8 cellular contexts compared by ENCODE assay signal in the genomic region with DNA sequence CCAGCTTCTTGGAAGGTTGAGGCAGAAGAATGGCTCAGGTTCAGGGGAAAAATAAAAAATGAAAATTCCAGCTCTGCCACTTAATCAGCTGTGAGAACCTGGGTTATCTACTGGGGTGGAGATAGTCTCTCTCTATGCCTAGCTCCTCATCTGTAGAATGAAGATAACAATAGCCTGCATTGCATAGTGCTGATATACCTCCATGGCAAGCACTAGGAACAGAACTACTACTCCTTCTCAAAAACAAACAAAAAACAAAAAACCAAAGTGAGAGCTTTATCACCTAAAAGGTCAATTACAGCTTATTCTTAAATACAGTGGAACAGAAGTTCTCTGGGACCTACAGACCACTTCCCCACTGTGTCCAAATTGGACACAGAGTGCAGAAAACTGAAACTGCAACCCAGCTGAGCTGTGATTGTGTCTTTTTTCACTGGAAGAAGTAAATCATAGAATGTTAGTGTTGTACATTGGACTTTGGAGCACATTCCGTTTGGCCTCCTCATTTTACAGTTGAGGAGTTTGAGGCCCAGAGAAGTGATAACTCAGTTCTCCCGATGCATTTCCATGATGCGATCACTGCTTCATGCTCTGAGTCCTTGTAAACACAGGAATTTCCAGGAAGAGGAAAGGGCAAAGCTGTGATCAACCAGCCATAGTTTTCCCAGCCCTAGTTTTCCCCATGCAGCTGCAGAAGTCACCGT. TPM values are rescaled to one million over a fixed set of nuclear protein-coding genes. Genes with fewer than 3 reads are reported as not detected.
DNase-seq lines count a peak whose midpoint lies in the region; ATAC-seq and TF ChIP-seq lines count a peak whose summit lies in the region.

No MANE protein-coding gene starts in this region.

- peak; percentile 12 for ATAC-seq in HG02623 (IDR thresholded peaks at IDR 0.05; ENCODE audit: unreplicated experiment)
- peak; percentile 63 for ATAC-seq in mucosa of descending colon
- no peak for ATAC-seq in HG03442 (IDR thresholded peaks at IDR 0.05; ENCODE audit: unreplicated experiment)

- H3K27ac Mint-ChIP-seq in Calu3 (ENCODE audit: unreplicated experiment), result peak overlapping the region; percentile 60
- H3K27ac Mint-ChIP-seq in activated T-helper 2 cell treated with anti-CD3 and anti-CD28 coated beads, Interferon-gamma antibody, Interleukin-2, Interleukin-4, amounts not matched to agents 10 μg/mL and 5 μg/mL and 100 μg/mL, durations not matched to agents 14 hours and 24 hours and 36 hours, result peak overlapping the region; percentile 73

- H3K4me3 Mint-ChIP-seq in Calu3 (ENCODE audit: low read depth, unreplicated experiment), result no peak overlapping the region
- no peak overlapping the region for H3K4me3 Mint-ChIP-seq in activated T-helper 2 cell treated with anti-CD3 and anti-CD28 coated beads, Interferon-gamma antibody, Interleukin-2, Interleukin-4, amounts not matched to agents 10 μg/mL and 5 μg/mL and 100 μg/mL, durations not matched to agents 14 hours and 24 hours and 36 hours (ENCODE audit: low read depth)

- H3K9me3 ChIP-seq in mucosa of descending colon, result no peaks in the 10 kb centered on the region

- intact Hi-C loops in Calu3 (cut with micrococcal nuclease; ENCODE audit: unreplicated experiment) (loop anchor here (1.0 to 10.0 kb wide), 5 partner anchors 162 to 722 kb away; no protein-coding TSS in a partner anchor), mucosa of descending colon (cut with DNase I, micrococcal nuclease) (no loop called here)
- intact Hi-C loops in activated T-helper 2 cell treated with anti-CD3 and anti-CD28 coated beads, Interferon-gamma antibody, Interleukin-2, Interleukin-4, amounts not matched to agents 10 μg/mL and 5 μg/mL and 100 μg/mL, durations not matched to agents 14 hours and 24 hours and 36 hours (cut with micrococcal nuclease), result loop anchor here (1.0 to 10.0 kb wide), 4 partner anchors 312 to 730 kb away; a partner anchor contains a TSS

- no peak for DNase-seq in Calu3
- no peak for DNase-seq in activated T-helper 2 cell treated with anti-CD3 and anti-CD28 coated beads, Interferon-gamma antibody, Interleukin-2, Interleukin-4, amounts not matched to agents 10 μg/mL and 5 μg/mL and 100 μg/mL, durations not matched to agents 14 hours and 24 hours and 36 hours (ENCODE audit: low spot score)
- peak in 1 of 3 donors; percentile 14 for DNase-seq in mucosa of descending colon
- DNase-seq in foreskin melanocyte, result no peak
- no peak for DNase-seq in SIG-M5 (lab: John Stamatoyannopoulos, UW)
- DNase-seq in NCI-H187 treated with DMSO at 0.1 percent for 48 hours (lab: John Stamatoyannopoulos, UW), result no peak

- H3K36me3 Mint-ChIP-seq in Calu3 (ENCODE audit: insufficient read depth, unreplicated experiment), result peaks cover 12% of the 10 kb centered on the region
- peaks cover 45% of the 10 kb centered on the region for H3K36me3 Mint-ChIP-seq in activated T-helper 2 cell treated with anti-CD3 and anti-CD28 coated beads, Interferon-gamma antibody, Interleukin-2, Interleukin-4, amounts not matched to agents 10 μg/mL and 5 μg/mL and 100 μg/mL, durations not matched to agents 14 hours and 24 hours and 36 hours (ENCODE audit: low read depth)

- H3K4me3 ChIP-seq in mucosa of descending colon, result no peak overlapping the region

- peaks cover 8% of the 10 kb centered on the region for H3K4me1 ChIP-seq in mucosa of descending colon (ENCODE audit: low read depth)

- no TSS peak for BruUV-seq in Calu3 (replicated peaks; lab: Mats Ljungman, UMichigan)

- TF ChIP-seq CTCF in Calu3 (IDR thresholded peaks at IDR 0.05; ENCODE audit: unreplicated experiment) (no peak), mucosa of descending colon (IDR thresholded peaks at IDR 0.05) (no peak)

- peaks cover 2% of the 10 kb centered on the region for H3K9me3 Mint-ChIP-seq in Calu3 (ENCODE audit: low read depth, unreplicated experiment)
- H3K9me3 Mint-ChIP-seq in activated T-helper 2 cell treated with anti-CD3 and anti-CD28 coated beads, Interferon-gamma antibody, Interleukin-2, Interleukin-4, amounts not matched to agents 10 μg/mL and 5 μg/mL and 100 μg/mL, durations not matched to agents 14 hours and 24 hours and 36 hours, result peaks cover 29% of the 10 kb centered on the region

- CTCF ChIA-PET in Calu3 (lab: Charles Lee), result interaction anchor here (0.7 to 2.1 kb wide), 9 partner anchors 13 to 691 kb away, joined by 3 to 17 read pairs (median 5); no protein-coding TSS in a partner anchor

- no peaks in the 10 kb centered on the region for H3K27me3 Mint-ChIP-seq in Calu3 (ENCODE audit: unreplicated experiment)
- no peaks in the 10 kb centered on the region for H3K27me3 Mint-ChIP-seq in activated T-helper 2 cell treated with anti-CD3 and anti-CD28 coated beads, Interferon-gamma antibody, Interleukin-2, Interleukin-4, amounts not matched to agents 10 μg/mL and 5 μg/mL and 100 μg/mL, durations not matched to agents 14 hours and 24 hours and 36 hours (ENCODE audit: low read depth)

- H3K4me1 Mint-ChIP-seq in Calu3 (ENCODE audit: low read depth, unreplicated experiment), result peaks cover 13% of the 10 kb centered on the region
- peaks cover 30% of the 10 kb centered on the region for H3K4me1 Mint-ChIP-seq in activated T-helper 2 cell treated with anti-CD3 and anti-CD28 coated beads, Interferon-gamma antibody, Interleukin-2, Interleukin-4, amounts not matched to agents 10 μg/mL and 5 μg/mL and 100 μg/mL, durations not matched to agents 14 hours and 24 hours and 36 hours (ENCODE audit: low read depth)

- H3K36me3 ChIP-seq in mucosa of descending colon (ENCODE audit: low read depth), result no peaks in the 10 kb centered on the region

RNA-seq across cellular contexts. Expression of a gene that starts 23.3 kb away (rescaled TPM):
- total RNA-seq in Calu3 (2022) (7.0 and 7.7 TPM in 2 replicates), mucosa of descending colon (1 to 10 TPM; 2.2 to 5.1 (median 2.6) TPM)
- 18.4 and 20.8 TPM in 2 replicates for total RNA-seq in activated T-helper 2 cell treated with anti-CD3 and anti-CD28 coated beads, Interferon-gamma antibody, Interleukin-2, Interleukin-4, amounts not matched to agents 10 μg/mL and 5 μg/mL and 100 μg/mL, durations not matched to agents 14 hours and 24 hours and 36 hours

Comparison
In these comparisons a context has a peak if more than half of its experiments do, and no peak if none do; other contexts are left out.
1. intact Hi-C loops: an anchor here in Calu3 (1.0 to 10.0 kb wide) and activated T-helper 2 cell treated with anti-CD3 and anti-CD28 coated beads, Interferon-gamma antibody, Interleukin-2, Interleukin-4, amounts not matched to agents 10 μg/mL and 5 μg/mL and 100 μg/mL, durations not matched to agents 14 hours and 24 hours and 36 hours (1.0 to 10.0 kb wide); none called in mucosa of descending colon.